Comparison of ENCODE assay signal across 7 cellular contexts in the genomic region with DNA sequence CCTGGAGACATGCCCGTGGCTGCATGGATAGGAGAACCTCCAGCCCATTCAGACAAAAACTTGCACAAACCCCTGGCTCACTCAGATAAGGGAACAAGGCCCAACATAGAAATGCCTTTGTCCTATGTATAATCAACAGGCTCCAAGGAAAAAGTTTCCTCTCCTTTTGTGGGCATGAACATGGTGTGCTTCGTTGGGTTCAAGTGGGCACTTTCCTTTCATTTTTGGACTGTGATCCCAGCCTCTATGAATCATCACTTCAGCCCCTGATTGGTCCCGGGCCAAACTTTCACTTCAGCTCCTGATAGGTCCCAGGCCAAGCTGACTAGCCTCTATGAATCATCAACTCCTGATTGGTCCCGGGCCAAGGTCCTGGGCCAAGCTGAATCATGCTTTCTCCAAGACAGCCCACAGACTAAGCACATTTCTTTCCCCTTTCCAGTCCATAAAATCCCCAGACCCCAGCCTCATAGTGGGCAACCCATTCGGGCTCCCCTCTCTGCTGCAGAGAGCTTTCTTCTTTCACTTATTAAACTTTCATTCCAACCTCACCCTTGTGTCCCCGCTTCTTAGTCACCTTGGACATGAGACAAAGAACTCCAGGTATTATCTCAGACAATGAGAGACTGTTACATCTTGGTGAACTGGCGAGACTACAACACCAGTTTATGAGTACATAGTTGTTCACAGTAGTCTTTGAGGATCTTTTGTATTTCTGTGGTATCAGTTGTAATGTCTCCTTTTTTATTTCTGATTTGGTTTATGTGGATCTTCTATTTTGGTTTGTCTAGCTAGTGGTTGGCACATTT.
DNase-seq lines count a peak whose midpoint lies in the region; ATAC-seq, FAIRE-seq and TF ChIP-seq lines count a peak whose summit lies in the region.
"Not testable (repeated sequence)": the region's sequence is repeated elsewhere in the genome, so short reads cannot be mapped to it uniquely, and the experiment has no call there.

No MANE protein-coding gene starts in this region.

- not testable (repeated sequence) for H3K4me1 ChIP-seq in Panc1 (ENCODE audit: control insufficient read depth, insufficient read depth, low read length); body of pancreas; heart left ventricle; kidney (ENCODE audit: control insufficient read depth in 1 of 2, insufficient read depth in 1 of 2, low read depth in 1 of 2, low read length in 2 of 2); lung (ENCODE audit: control insufficient read depth in 2 of 2, insufficient read depth in 2 of 2, low read length in 2 of 2); upper lobe of right lung

- H3K36me3 ChIP-seq in Panc1 (ENCODE audit: control insufficient read depth, insufficient read depth, low read length); body of pancreas (replicated peaks in 1 of 2; ENCODE audit: insufficient read depth in 1 of 2, low read depth in 2 of 2); heart left ventricle; kidney (ENCODE audit: control insufficient read depth in 1 of 2, insufficient read depth in 2 of 2, low read length in 2 of 2); lung (ENCODE audit: control insufficient read depth in 2 of 2, insufficient read depth in 2 of 2, low read length in 2 of 2); upper lobe of right lung: not testable (repeated sequence)

- in situ Hi-C loops in Panc1 (cut with HindIII; ENCODE audit: low pct_unique_long_range_greater_than_20kb, low sequenced_read_pairs) = not testable (repeated sequence)

- BruUV-seq in Panc1 (replicated peaks; lab: Mats Ljungman, UMichigan) = not testable (repeated sequence)

- DNase-seq in Panc1 (ENCODE audit: low read depth, low spot score); body of pancreas; heart left ventricle; kidney; lung (ENCODE audit: low spot score); upper lobe of right lung: not testable (repeated sequence)

- TF ChIP-seq CTCF in Panc1 (IDR thresholded peaks at IDR 0.05); body of pancreas (IDR thresholded peaks at IDR 0.05); heart left ventricle (IDR thresholded peaks at IDR 0.05); kidney (IDR thresholded peaks at IDR 0.05; ENCODE audit: borderline replicate concordance, extremely low read depth, insufficient read depth); lung (IDR thresholded peaks at IDR 0.05; ENCODE audit: control extremely low read depth, extremely low read depth); upper lobe of right lung (IDR thresholded peaks at IDR 0.05): not testable (repeated sequence)

- TF ChIP-seq POLR2A in body of pancreas (IDR thresholded peaks at IDR 0.05); heart left ventricle (IDR thresholded peaks at IDR 0.05): not testable (repeated sequence)

- intact Hi-C loops in Panc1 (cut with micrococcal nuclease; ENCODE audit: unreplicated experiment); body of pancreas (cut with DNase I); heart left ventricle (cut with DNase I); kidney (cut with DNase I); upper lobe of right lung (cut with DNase I): not testable (repeated sequence)

- H3K27me3 ChIP-seq in Panc1 (ENCODE audit: control insufficient read depth, insufficient read depth, low read length); body of pancreas; heart left ventricle; lung (ENCODE audit: control insufficient read depth, insufficient read depth); upper lobe of right lung: not testable (repeated sequence)

- WGBS in body of pancreas, 2 donors = no CpG with 5 or more reads among the region's 7 CpGs
- no CpG with 5 or more reads among the region's 7 CpGs for WGBS in heart left ventricle, 4 donors
- WGBS in lung, 2 donors = no CpG with 5 or more reads among the region's 7 CpGs

- POLR2A ChIA-PET in Panc1 (lab: Charles Lee) = not testable (repeated sequence)

- H3K9ac ChIP-seq in kidney (ENCODE audit: low read length in 2 of 2) = not testable (repeated sequence)

- not testable (repeated sequence) for H3K9me3 ChIP-seq in Panc1 (ENCODE audit: control insufficient read depth, insufficient read depth, low read depth, low read length); body of pancreas; heart left ventricle; kidney (ENCODE audit: control insufficient read depth in 1 of 2, low read length in 2 of 2); lung (ENCODE audit: control insufficient read depth in 2 of 2, insufficient read depth in 1 of 2, low read length in 1 of 2); upper lobe of right lung

- H3K4me3 ChIP-seq in Panc1 (ENCODE audit: low read depth in 2 of 2, low read length in 2 of 2); body of pancreas; heart left ventricle; kidney (ENCODE audit: low read length in 2 of 2); lung; upper lobe of right lung: not testable (repeated sequence)

- H3K27ac ChIP-seq in Panc1 (ENCODE audit: low read length); body of pancreas; heart left ventricle; kidney (ENCODE audit: low read depth in 2 of 2, low read length in 2 of 2); lung (ENCODE audit: low read depth in 1 of 2, low read length in 1 of 2); upper lobe of right lung: not testable (repeated sequence)

- ATAC-seq in GM18867 (IDR thresholded peaks at IDR 0.05; ENCODE audit: unreplicated experiment) = peak; percentile 32
- ATAC-seq in Panc1 = peak; percentile 45; the same call in 1 of the 2 replicates
- peak; percentile 82 for ATAC-seq in body of pancreas
- ATAC-seq in heart left ventricle = peak in 3 of 4 donors; percentile 71 to 86 (median 79)
- peak; percentile 91 for ATAC-seq in lung (ENCODE audit: insufficient read depth, low FRiP score)
- peak; percentile 89 for ATAC-seq in upper lobe of right lung

- FAIRE-seq in kidney (lab: Jason Lieb, UNC) = peak; percentile 76

- CTCF ChIA-PET in Panc1 (lab: Charles Lee) = not testable (repeated sequence)

Comparison
In these comparisons a context has a peak if more than half of its experiments do, and no peak if none do; other contexts are left out.
1. ATAC-seq: peak in every context shown above with its lines; median percentile 91 in lung; 89 in upper lobe of right lung; 82 in body of pancreas; 79 in heart left ventricle; 45 in Panc1; 32 in GM18867.